In the genomic region with DNA sequence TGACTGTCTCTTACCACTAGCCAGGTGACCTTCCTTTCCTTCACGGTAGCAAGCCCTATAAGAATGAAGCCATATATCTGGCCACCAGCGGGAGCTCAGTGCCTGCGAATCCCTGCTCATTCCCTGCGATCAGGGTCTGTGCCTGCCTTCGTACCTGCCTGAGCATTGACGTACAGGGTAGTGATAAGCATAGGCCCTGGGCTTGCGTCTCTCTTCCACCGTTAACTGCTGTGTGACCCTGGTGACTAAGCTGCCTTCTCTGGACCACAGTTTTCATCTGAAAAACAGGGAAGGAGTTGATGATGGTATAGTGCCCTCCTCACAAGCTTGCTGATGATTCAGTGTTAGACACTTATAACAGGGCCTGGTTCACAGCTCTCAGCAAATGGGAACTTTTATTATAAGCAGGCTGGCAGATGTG, we compare ENCODE assay signal across 8 cellular contexts. TPM values are rescaled to one million over a fixed set of nuclear protein-coding genes. Genes with fewer than 3 reads are reported as not detected.
DNase-seq lines count a peak whose midpoint lies in the region; ATAC-seq, FAIRE-seq and TF ChIP-seq lines count a peak whose summit lies in the region.

No MANE protein-coding gene starts in this region.

- H3K36me3 ChIP-seq in brain microvascular endothelial cell (replicated peaks) (peaks cover 71% of the 10 kb centered on the region), neutrophil (peaks cover 71% of the 10 kb centered on the region), neural progenitor cell (no peaks in the 10 kb centered on the region)

- no peaks in the 10 kb centered on the region for H3K27me3 ChIP-seq in brain microvascular endothelial cell (replicated peaks)
- H3K27me3 ChIP-seq in neutrophil: peaks cover under 1% of the 10 kb centered on the region
- peaks cover 14% of the 10 kb centered on the region for H3K27me3 ChIP-seq in neural progenitor cell

- in situ Hi-C loops in brain microvascular endothelial cell (cut with HindIII; ENCODE audit: low pct_ligation_motif_present, low sequenced_read_pairs): no loop called here

- H3K4me2 ChIP-seq in neural progenitor cell: no peak overlapping the region

- no peak for ATAC-seq in HG02970 (IDR thresholded peaks at IDR 0.05; ENCODE audit: low FRiP score, unreplicated experiment)
- ATAC-seq in GM18502 (IDR thresholded peaks at IDR 0.05; ENCODE audit: poor library complexity, unreplicated experiment): no peak
- ATAC-seq in WTC11: no peak

- H3K9me3 ChIP-seq in neutrophil (no peaks in the 10 kb centered on the region), neural progenitor cell (ENCODE audit: low read depth) (no peaks in the 10 kb centered on the region)

- H3K79me2 ChIP-seq in neural progenitor cell (ENCODE audit: low read depth): no peaks in the 10 kb centered on the region

- TF ChIP-seq CTCF in brain microvascular endothelial cell (IDR thresholded peaks at IDR 0.05; ENCODE audit: low read depth, low read length, missing control alignments) (no peak), neutrophil (IDR thresholded peaks at IDR 0.05) (no peak), neural progenitor cell (IDR thresholded peaks at IDR 0.05) (no peak), WTC11 (IDR thresholded peaks at IDR 0.05) (no peak)

- H3K9me3 Mint-ChIP-seq in neural progenitor cell (no peaks in the 10 kb centered on the region), WTC11 (no peaks in the 10 kb centered on the region)

- H3K27ac Mint-ChIP-seq in neural progenitor cell (no peak overlapping the region), WTC11 (no peak overlapping the region)

- H3F3A ChIP-seq in neural progenitor cell (ENCODE audit: low read depth): no peaks in the 10 kb centered on the region

- peaks cover 3% of the 10 kb centered on the region for H4K20me1 ChIP-seq in neural progenitor cell (ENCODE audit: low read depth)

- H3K4me3 ChIP-seq in brain microvascular endothelial cell (ENCODE audit: low read depth, low read length) (peak overlapping the region; percentile 90), neutrophil (ENCODE audit: low read depth in 1 of 2, low read length in 1 of 2) (peak overlapping the region; percentile 89 to 99), neural progenitor cell (no peak overlapping the region)

- H3K4me3 Mint-ChIP-seq in neural progenitor cell (no peak overlapping the region), WTC11 (no peak overlapping the region)

- no peak overlapping the region for H3K9ac ChIP-seq in neural progenitor cell

- CTCF ChIA-PET in WTC11 (lab: Charles Lee): interaction anchor here (1.2 to 6.4 kb wide), 8 partner anchors 9 to 125 kb away, joined by 3 to 109 read pairs (median 7); a partner anchor contains a TSS

- FAIRE-seq in RCC 7860 (lab: Jason Lieb, UNC): peak; percentile 72

- H3K4me1 Mint-ChIP-seq in neural progenitor cell (peaks cover 32% of the 10 kb centered on the region), WTC11 (peaks cover 40% of the 10 kb centered on the region)

- H2AFZ ChIP-seq in neural progenitor cell (replicated peaks): no peak overlapping the region

- H3K36me3 Mint-ChIP-seq in neural progenitor cell (no peaks in the 10 kb centered on the region), WTC11 (peaks cover 25% of the 10 kb centered on the region)

- H3K27me3 Mint-ChIP-seq in neural progenitor cell (ENCODE audit: insufficient read depth, low read depth) (peaks cover 9% of the 10 kb centered on the region), WTC11 (ENCODE audit: low read depth) (peaks cover 6% of the 10 kb centered on the region)

- H3K27ac ChIP-seq in brain microvascular endothelial cell (peak overlapping the region; percentile 93), neutrophil (peak overlapping the region; percentile 94), neural progenitor cell (no peak overlapping the region)

- POLR2A ChIA-PET in WTC11 (lab: Charles Lee): interaction anchor here (0.6 to 1.9 kb wide), 2 partner anchors 9 to 15 kb away, joined by 7 to 8 read pairs; no protein-coding TSS in a partner anchor

- DNase-seq in GM03348 (ENCODE audit: low spot score): peak; percentile 62
- peak; percentile 91 for DNase-seq in RCC 7860 (ENCODE audit: low spot score)
- DNase-seq in brain microvascular endothelial cell: peak; percentile 68
- DNase-seq in neural progenitor cell (ENCODE audit: low spot score): no peak
- DNase-seq in WTC11 (ENCODE audit: low spot score): no peak

- peaks cover 73% of the 10 kb centered on the region in 2 experiments for H3K4me1 ChIP-seq in neutrophil (ENCODE audit: control insufficient read depth in 1 of 2, insufficient read depth in 1 of 2, low read depth in 1 of 2, low read length in 1 of 2)
- H3K4me1 ChIP-seq in neural progenitor cell: peaks cover 4% of the 10 kb centered on the region

TF ChIP-seq in WTC11, 78 proteins besides CTCF, POLR2A, EP300 and RAD21 (continues in another document):
- TF ChIP-seq, protein P1, sequence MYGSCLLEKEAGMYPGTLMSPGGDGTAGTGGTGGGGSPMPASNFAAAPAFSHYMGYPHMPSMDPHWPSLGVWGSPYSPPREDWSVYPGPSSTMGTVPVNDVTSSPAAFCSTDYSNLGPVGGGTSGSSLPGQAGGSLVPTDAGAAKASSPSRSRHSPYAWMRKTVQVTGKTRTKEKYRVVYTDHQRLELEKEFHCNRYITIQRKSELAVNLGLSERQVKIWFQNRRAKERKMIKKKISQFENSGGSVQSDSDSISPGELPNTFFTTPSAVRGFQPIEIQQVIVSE (CRISPR knock-in tag; IDR thresholded peaks at IDR 0.05; ENCODE audit: borderline replicate concordance): no peak
- TF ChIP-seq TEAD1 (CRISPR knock-in tag; IDR thresholded peaks at IDR 0.05): no peak
- no peak for TF ChIP-seq ZNF138 (CRISPR knock-in tag; conservative IDR thresholded peaks at IDR 0.05)
- TF ChIP-seq, protein P2, sequence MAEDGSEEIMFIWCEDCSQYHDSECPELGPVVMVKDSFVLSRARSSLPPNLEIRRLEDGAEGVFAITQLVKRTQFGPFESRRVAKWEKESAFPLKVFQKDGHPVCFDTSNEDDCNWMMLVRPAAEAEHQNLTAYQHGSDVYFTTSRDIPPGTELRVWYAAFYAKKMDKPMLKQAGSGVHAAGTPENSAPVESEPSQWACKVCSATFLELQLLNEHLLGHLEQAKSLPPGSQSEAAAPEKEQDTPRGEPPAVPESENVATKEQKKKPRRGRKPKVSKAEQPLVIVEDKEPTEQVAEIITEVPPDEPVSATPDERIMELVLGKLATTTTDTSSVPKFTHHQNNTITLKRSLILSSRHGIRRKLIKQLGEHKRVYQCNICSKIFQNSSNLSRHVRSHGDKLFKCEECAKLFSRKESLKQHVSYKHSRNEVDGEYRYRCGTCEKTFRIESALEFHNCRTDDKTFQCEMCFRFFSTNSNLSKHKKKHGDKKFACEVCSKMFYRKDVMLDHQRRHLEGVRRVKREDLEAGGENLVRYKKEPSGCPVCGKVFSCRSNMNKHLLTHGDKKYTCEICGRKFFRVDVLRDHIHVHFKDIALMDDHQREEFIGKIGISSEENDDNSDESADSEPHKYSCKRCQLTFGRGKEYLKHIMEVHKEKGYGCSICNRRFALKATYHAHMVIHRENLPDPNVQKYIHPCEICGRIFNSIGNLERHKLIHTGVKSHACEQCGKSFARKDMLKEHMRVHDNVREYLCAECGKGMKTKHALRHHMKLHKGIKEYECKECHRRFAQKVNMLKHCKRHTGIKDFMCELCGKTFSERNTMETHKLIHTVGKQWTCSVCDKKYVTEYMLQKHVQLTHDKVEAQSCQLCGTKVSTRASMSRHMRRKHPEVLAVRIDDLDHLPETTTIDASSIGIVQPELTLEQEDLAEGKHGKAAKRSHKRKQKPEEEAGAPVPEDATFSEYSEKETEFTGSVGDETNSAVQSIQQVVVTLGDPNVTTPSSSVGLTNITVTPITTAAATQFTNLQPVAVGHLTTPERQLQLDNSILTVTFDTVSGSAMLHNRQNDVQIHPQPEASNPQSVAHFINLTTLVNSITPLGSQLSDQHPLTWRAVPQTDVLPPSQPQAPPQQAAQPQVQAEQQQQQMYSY (CRISPR knock-in tag; IDR thresholded peaks at IDR 0.05): no peak
- TF ChIP-seq GRHL2 (CRISPR knock-in tag; IDR thresholded peaks at IDR 0.05; ENCODE audit: insufficient replicate concordance, severe bottlenecking): no peak
- TF ChIP-seq, protein P3, sequence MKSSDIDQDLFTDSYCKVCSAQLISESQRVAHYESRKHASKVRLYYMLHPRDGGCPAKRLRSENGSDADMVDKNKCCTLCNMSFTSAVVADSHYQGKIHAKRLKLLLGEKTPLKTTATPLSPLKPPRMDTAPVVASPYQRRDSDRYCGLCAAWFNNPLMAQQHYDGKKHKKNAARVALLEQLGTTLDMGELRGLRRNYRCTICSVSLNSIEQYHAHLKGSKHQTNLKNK (CRISPR knock-in tag; IDR thresholded peaks at IDR 0.05): no peak
- TF ChIP-seq CBFB (CRISPR knock-in tag; IDR thresholded peaks at IDR 0.05; ENCODE audit: low read depth): no peak
- TF ChIP-seq ZNF232 (CRISPR knock-in tag; IDR thresholded peaks at IDR 0.05): no peak
- TF ChIP-seq ESRRA (CRISPR knock-in tag; IDR thresholded peaks at IDR 0.05; ENCODE audit: borderline replicate concordance): no peak
- TF ChIP-seq, protein P4, sequence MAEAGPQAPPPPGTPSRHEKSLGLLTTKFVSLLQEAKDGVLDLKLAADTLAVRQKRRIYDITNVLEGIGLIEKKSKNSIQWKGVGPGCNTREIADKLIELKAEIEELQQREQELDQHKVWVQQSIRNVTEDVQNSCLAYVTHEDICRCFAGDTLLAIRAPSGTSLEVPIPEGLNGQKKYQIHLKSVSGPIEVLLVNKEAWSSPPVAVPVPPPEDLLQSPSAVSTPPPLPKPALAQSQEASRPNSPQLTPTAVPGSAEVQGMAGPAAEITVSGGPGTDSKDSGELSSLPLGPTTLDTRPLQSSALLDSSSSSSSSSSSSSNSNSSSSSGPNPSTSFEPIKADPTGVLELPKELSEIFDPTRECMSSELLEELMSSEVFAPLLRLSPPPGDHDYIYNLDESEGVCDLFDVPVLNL (CRISPR knock-in tag; IDR thresholded peaks at IDR 0.05; ENCODE audit: borderline replicate concordance, low read depth): no peak
- no peak for TF ChIP-seq SP1 (CRISPR knock-in tag; conservative IDR thresholded peaks at IDR 0.05)
- no peak for TF ChIP-seq NFATC4 (CRISPR knock-in tag; IDR thresholded peaks at IDR 0.05)
- TF ChIP-seq FOXK1 (CRISPR knock-in tag; IDR thresholded peaks at IDR 0.05): no peak
- no peak for TF ChIP-seq ATF1 (CRISPR knock-in tag; IDR thresholded peaks at IDR 0.05)
- no peak for TF ChIP-seq SMAD4 (CRISPR knock-in tag; IDR thresholded peaks at IDR 0.05)
- no peak for TF ChIP-seq MXD4 (CRISPR knock-in tag; IDR thresholded peaks at IDR 0.05; ENCODE audit: borderline replicate concordance)

RNA-seq across cellular contexts. Expression of a gene that starts 4.1 kb away (rescaled TPM):
- total RNA-seq in neural progenitor cell (ENCODE audit: low replicate concordance): 1.2 and 3.5 TPM in 2 replicates
- 8.4 to 10.9 TPM (median 9.6 TPM) in 3 replicates for total RNA-seq in WTC11 (2021)

RNA-seq across cellular contexts. Expression of a gene that starts 36.1 kb away (rescaled TPM):
- total RNA-seq in neural progenitor cell (ENCODE audit: low replicate concordance) (83.4 and 127 TPM in 2 replicates), WTC11 (2021) (37.4 to 41.3 TPM (median 41.0 TPM) in 3 replicates)

Comparison
In these comparisons a context has a peak if more than half of its experiments do, and no peak if none do; other contexts are left out.
1. DNase-seq: peak in GM03348 (single experiment), RCC 7860 (single experiment) and brain microvascular endothelial cell (single experiment); none in neural progenitor cell (single experiment) and WTC11 (single experiment).